In the genomic region with DNA sequence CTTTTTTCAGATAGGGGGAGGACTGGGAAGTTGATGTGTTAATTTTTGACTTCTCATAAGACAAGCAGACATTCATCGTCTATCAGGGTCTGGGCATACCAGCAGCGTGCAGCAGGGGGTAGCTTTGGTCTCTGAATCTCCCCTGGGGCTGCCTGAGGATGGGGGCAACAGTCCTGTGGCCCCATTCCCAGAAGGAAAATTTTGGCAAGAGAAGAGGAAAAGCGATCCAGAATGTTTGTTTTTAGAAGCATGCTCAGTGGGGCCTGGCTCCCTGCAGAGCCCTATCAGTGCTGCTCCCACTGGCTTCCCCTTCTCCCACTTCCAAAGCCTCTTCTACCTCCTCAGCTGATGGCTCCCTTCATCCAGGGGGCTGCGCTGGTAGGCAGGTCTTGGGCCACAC, we compare ENCODE assay signal across 24 cellular contexts.
DNase-seq lines count a peak whose midpoint lies in the region; ATAC-seq, FAIRE-seq and TF ChIP-seq lines count a peak whose summit lies in the region.
"Had no signal": no experiment of that assay in that cellular context is flagged by ENCODE, and none has a peak within 500 bp of the region (broad histone marks: within the 10 kb centered on the region; RNA-seq: fewer than 3 reads in every experiment).

No MANE protein-coding gene starts in this region.

- H3K79me2 ChIP-seq in HepG2 (ENCODE audit: insufficient read depth, low read length) = no peaks in the 10 kb centered on the region
- H3K79me2 ChIP-seq: hepatocyte had no signal

- no TSS peak for BruUV-seq in HepG2 (replicated peaks; lab: Mats Ljungman, UMichigan)

- CTCF ChIA-PET in HepG2 (lab: Yijun Ruan, JAX; ENCODE audit: low intra/inter-chr PET ratio, low total read pairs) = no interaction called here

- DNase-seq in HepG2 (ENCODE audit: low spot score) (no peak), SK-MEL-5 (ENCODE audit: low read depth, low spot score) (peak; percentile 7), fibroblast of peridontal ligament (ENCODE audit: extremely low read depth) (peak; percentile 47)
- DNase-seq: activated CD4-positive, alpha-beta T cell treated with anti-CD3 and anti-CD28 coated beads for 36 hours; activated effector memory CD4-positive, alpha-beta T cell treated with Interleukin-2 at 50 U/mL for 16 hours; activated naive CD8-positive, alpha-beta T cell treated with anti-CD3 and anti-CD28 coated beads for 36 hours; activated T-cell treated with anti-CD3 and anti-CD28 coated beads for 4 hours; aorta; effector CD4-positive, alpha-beta T cell; gastrocnemius medialis; mesenchymal stem cell; NCI-H345; stimulated activated naive CD4-positive, alpha-beta T cell had no signal

- H3K9me3 ChIP-seq in liver (ENCODE audit: control insufficient read depth in 4 of 4, low read length in 3 of 4) = peaks cover 0 to 4% (median 0%) of the 10 kb centered on the region in 4 donors
- H3K9me3 ChIP-seq in HepG2 (ENCODE audit: low read length) = no peaks in the 10 kb centered on the region
- H3K9me3 ChIP-seq: gastrocnemius medialis, HAP-1, suprapubic skin had no signal

- no peak overlapping the region for H3K27ac ChIP-seq in liver (ENCODE audit: low read depth in 1 of 2, low read length in 2 of 2)
- H3K27ac ChIP-seq in HepG2 (ENCODE audit: extremely low read length, insufficient read depth, low read length) = no peak overlapping the region
- H3K27ac ChIP-seq: epithelial cell of prostate, gastrocnemius medialis, hepatocyte, suprapubic skin had no signal

- no peak overlapping the region for H2AFZ ChIP-seq in HepG2 (ENCODE audit: low read length)
- H2AFZ ChIP-seq: hepatocyte had no signal

- TF ChIP-seq RAD21 in liver (IDR thresholded peaks at IDR 0.05) (peak; percentile 40 to 60), HepG2 (CRISPR knock-in tag; IDR thresholded peaks at IDR 0.05) (no peak)

- no peak for TF ChIP-seq EP300 in HepG2 (IDR thresholded peaks at IDR 0.05; ENCODE audit: low read depth in 2 of 2, low read length in 2 of 2)
- no peak for TF ChIP-seq EP300 in HepG2 (CRISPR knock-in tag; IDR thresholded peaks at IDR 0.05; ENCODE audit: borderline replicate concordance)

- H4K20me1 ChIP-seq in HepG2 (ENCODE audit: insufficient read depth, low read length) = no peaks in the 10 kb centered on the region

- H3K9ac ChIP-seq in liver (ENCODE audit: low read depth in 1 of 2, low read length in 2 of 2) = no peak overlapping the region
- no peak overlapping the region for H3K9ac ChIP-seq in HepG2 (ENCODE audit: insufficient read depth, low read depth, low read length)

- H3K27me3 ChIP-seq in liver (ENCODE audit: control insufficient read depth in 4 of 4, insufficient read depth in 4 of 4, low read length in 3 of 4) (no peaks in the 10 kb centered on the region), HepG2 (ENCODE audit: control insufficient read depth in 1 of 2, insufficient read depth in 2 of 2, low read length in 2 of 2) (peaks cover 1 to 9% of the 10 kb centered on the region in 2 experiments; a peak in 2 of 5 replicates)
- H3K27me3 ChIP-seq: gastrocnemius medialis, hepatocyte, suprapubic skin had no signal

- TF ChIP-seq CTCF in liver (IDR thresholded peaks at IDR 0.05; ENCODE audit: low read depth, low read length, missing input control) (peak; percentile 18), HepG2 (CRISPR knock-in tag; IDR thresholded peaks at IDR 0.05) (no peak)

- H3K4me3 ChIP-seq in liver (ENCODE audit: low read depth in 1 of 3, low read length in 3 of 3) = no peak overlapping the region
- no peak overlapping the region for H3K4me3 ChIP-seq in HepG2 (replicated peaks in 1 of 3; ENCODE audit: insufficient read depth in 1 of 3, low read depth in 2 of 3, low read length in 3 of 3)
- H3K4me3 ChIP-seq: gastrocnemius medialis, HAP-1, hepatocyte, K562, suprapubic skin had no signal

- no peak for TF ChIP-seq POLR2A in HepG2 (IDR thresholded peaks at IDR 0.05; ENCODE audit: insufficient read depth in 1 of 2, low read depth in 2 of 2, low read length in 2 of 2)

- ATAC-seq in HepG2 (no peak), GM19328 (IDR thresholded peaks at IDR 0.05; ENCODE audit: unreplicated experiment) (no peak), HG02981 (IDR thresholded peaks at IDR 0.05; ENCODE audit: unreplicated experiment) (no peak), HG02588 (IDR thresholded peaks at IDR 0.05; ENCODE audit: unreplicated experiment) (no peak)
- ATAC-seq: activated CD4-positive, alpha-beta T cell treated with anti-CD3 and anti-CD28 coated beads for 36 hours; gastrocnemius medialis; K562 had no signal

- H3K36me3 ChIP-seq in liver (ENCODE audit: control insufficient read depth in 4 of 4, insufficient read depth in 3 of 4, low read depth in 1 of 4, low read length in 3 of 4) = no peaks in the 10 kb centered on the region
- no peaks in the 10 kb centered on the region for H3K36me3 ChIP-seq in HepG2 (replicated peaks in 1 of 2; ENCODE audit: control insufficient read depth in 1 of 2, insufficient read depth in 2 of 2, low read length in 2 of 2)
- H3K36me3 ChIP-seq: gastrocnemius medialis, HAP-1, suprapubic skin had no signal

- WGBS in liver = 41% methylated on average over 4 of the region's 4 CpGs
- whole genome bisulfite sequencing in HepG2 (ENCODE audit: low lambda C conversion rate) = 0% methylated on average over 4 of the region's 4 CpGs

- no peak for FAIRE-seq in HepG2 (lab: Jason Lieb, UNC)
- FAIRE-seq: GM12891, K562, urothelium cell line had no signal

- intact Hi-C loops in HepG2 (cut with micrococcal nuclease; ENCODE audit: unreplicated experiment) = no loop called here

- H3K4me1 ChIP-seq in liver (ENCODE audit: control insufficient read depth in 4 of 4, insufficient read depth in 4 of 4, low read length in 3 of 4) = no peaks in the 10 kb centered on the region
- H3K4me1 ChIP-seq in HepG2 (ENCODE audit: insufficient read depth, low read length) = no peaks in the 10 kb centered on the region
- H3K4me1 ChIP-seq: gastrocnemius medialis, HAP-1, suprapubic skin had no signal

- H3K4me2 ChIP-seq in HepG2 (ENCODE audit: low read depth, low read length) = no peak overlapping the region
- H3K4me2 ChIP-seq: hepatocyte had no signal

- in situ Hi-C loops in HepG2 (cut with HindIII; ENCODE audit: extremely low pct_ligation_motif_present, low pct_unique_long_range_greater_than_20kb) (no loop called here), SK-MEL-5 (cut with HindIII; ENCODE audit: low pct_unique_long_range_greater_than_20kb, low sequenced_read_pairs) (no loop called here)

- POLR2A ChIA-PET in HepG2 (lab: Yijun Ruan, JAX) = no interaction called here

TF ChIP-seq in liver, 16 proteins besides CTCF, POLR2A, EP300 and RAD21:
- TF ChIP-seq, protein P1, sequence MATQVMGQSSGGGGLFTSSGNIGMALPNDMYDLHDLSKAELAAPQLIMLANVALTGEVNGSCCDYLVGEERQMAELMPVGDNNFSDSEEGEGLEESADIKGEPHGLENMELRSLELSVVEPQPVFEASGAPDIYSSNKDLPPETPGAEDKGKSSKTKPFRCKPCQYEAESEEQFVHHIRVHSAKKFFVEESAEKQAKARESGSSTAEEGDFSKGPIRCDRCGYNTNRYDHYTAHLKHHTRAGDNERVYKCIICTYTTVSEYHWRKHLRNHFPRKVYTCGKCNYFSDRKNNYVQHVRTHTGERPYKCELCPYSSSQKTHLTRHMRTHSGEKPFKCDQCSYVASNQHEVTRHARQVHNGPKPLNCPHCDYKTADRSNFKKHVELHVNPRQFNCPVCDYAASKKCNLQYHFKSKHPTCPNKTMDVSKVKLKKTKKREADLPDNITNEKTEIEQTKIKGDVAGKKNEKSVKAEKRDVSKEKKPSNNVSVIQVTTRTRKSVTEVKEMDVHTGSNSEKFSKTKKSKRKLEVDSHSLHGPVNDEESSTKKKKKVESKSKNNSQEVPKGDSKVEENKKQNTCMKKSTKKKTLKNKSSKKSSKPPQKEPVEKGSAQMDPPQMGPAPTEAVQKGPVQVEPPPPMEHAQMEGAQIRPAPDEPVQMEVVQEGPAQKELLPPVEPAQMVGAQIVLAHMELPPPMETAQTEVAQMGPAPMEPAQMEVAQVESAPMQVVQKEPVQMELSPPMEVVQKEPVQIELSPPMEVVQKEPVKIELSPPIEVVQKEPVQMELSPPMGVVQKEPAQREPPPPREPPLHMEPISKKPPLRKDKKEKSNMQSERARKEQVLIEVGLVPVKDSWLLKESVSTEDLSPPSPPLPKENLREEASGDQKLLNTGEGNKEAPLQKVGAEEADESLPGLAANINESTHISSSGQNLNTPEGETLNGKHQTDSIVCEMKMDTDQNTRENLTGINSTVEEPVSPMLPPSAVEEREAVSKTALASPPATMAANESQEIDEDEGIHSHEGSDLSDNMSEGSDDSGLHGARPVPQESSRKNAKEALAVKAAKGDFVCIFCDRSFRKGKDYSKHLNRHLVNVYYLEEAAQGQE (IDR thresholded peaks at IDR 0.05) = peak; percentile 57
- TF ChIP-seq NR2F2 (IDR thresholded peaks at IDR 0.05) = peak; percentile 25
- no peak for TF ChIP-seq FOXA1 (IDR thresholded peaks at IDR 0.05)
- TF ChIP-seq EGR1 (IDR thresholded peaks at IDR 0.05; ENCODE audit: low read depth in 2 of 2) = no peak

TF ChIP-seq in HepG2, 621 proteins besides CTCF, POLR2A, EP300 and RAD21:
- no peak for TF ChIP-seq ZNF780A (CRISPR knock-in tag; IDR thresholded peaks at IDR 0.05)
TF ChIP-seq in HepG2: peak in this region for 0.
